Comparison of ENCODE assay signal across 9 cellular contexts in the genomic region with DNA sequence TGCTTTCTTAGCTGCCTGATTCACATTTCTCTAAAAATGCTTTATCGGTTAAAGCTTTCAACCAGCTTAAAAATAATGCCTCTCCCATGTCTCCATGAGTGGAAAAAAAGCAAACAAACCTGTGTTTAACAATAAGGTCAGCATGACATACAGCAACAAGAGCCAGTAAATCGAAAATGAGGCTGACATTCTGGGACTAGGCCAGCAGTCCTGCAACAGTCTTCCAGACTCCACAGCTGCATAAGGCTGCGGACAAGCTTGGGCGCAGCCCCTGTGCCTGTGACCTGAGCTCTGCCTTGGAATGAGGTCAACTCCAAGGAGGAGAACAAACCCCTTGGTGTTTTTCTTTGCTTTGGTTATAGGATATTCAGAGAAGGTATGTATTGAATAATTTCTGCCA.
DNase-seq lines count a peak whose midpoint lies in the region; ATAC-seq and TF ChIP-seq lines count a peak whose summit lies in the region.
"Had no signal": no experiment of that assay in that cellular context is flagged by ENCODE, and none has a peak within 500 bp of the region (broad histone marks: within the 10 kb centered on the region; RNA-seq: fewer than 3 reads in every experiment).

No MANE protein-coding gene starts in this region.

- TF ChIP-seq POLR2A in sigmoid colon (IDR thresholded peaks at IDR 0.05), result no peak

- no peak overlapping the region for H3K4me3 Mint-ChIP-seq in brain

- no peaks in the 10 kb centered on the region for H4K20me1 ChIP-seq in OCI-LY7 (ENCODE audit: insufficient read depth, low read length)

- TF ChIP-seq EP300 in sigmoid colon (IDR thresholded peaks at IDR 0.05), result no peak

- H2AFZ ChIP-seq in OCI-LY7 (ENCODE audit: low read length), result no peak overlapping the region

- no peak for TF ChIP-seq CTCF in brain (conservative IDR thresholded peaks at IDR 0.05)
- no peak for TF ChIP-seq CTCF in right atrium auricular region (IDR thresholded peaks at IDR 0.05)
- no peak for TF ChIP-seq CTCF in sigmoid colon (IDR thresholded peaks at IDR 0.05)
- TF ChIP-seq CTCF in GM10266 (IDR thresholded peaks at IDR 0.05; ENCODE audit: control insufficient read depth, insufficient read depth, low read depth, missing control alignments), result no peak
- TF ChIP-seq CTCF in OCI-LY7 (conservative IDR thresholded peaks at IDR 0.05; ENCODE audit: low read length), result no peak

- BruUV-seq in OCI-LY7 (replicated peaks; lab: Mats Ljungman, UMichigan), result no TSS peak

- H3K4me1 ChIP-seq in right atrium auricular region (peaks cover 0 to 12% of the 10 kb centered on the region in 2 donors), sigmoid colon (peaks cover 0 to 3% (median 0%) of the 10 kb centered on the region in 4 donors), OCI-LY7 (ENCODE audit: insufficient read depth, low read length, poor library complexity, severe bottlenecking) (no peaks in the 10 kb centered on the region)
- H3K4me1 ChIP-seq: HAP-1 had no signal

- no peaks in the 10 kb centered on the region for H3K36me3 Mint-ChIP-seq in brain

- no peaks in the 10 kb centered on the region for H3K9me2 ChIP-seq in OCI-LY7 (ENCODE audit: insufficient read depth, low read length)

- peaks cover 11% of the 10 kb centered on the region for H3K4me1 Mint-ChIP-seq in brain

- CTCF ChIA-PET in OCI-LY7 (lab: Charles Lee; ENCODE audit: unreplicated experiment), result no interaction called here

- H3K27ac Mint-ChIP-seq in brain, result peak overlapping the region in 3 of 5 experiments; percentile 7 to 56 (median 17)

- H3K9me3 ChIP-seq in right atrium auricular region (no peaks in the 10 kb centered on the region), sigmoid colon (no peaks in the 10 kb centered on the region), OCI-LY7 (ENCODE audit: low read length) (no peaks in the 10 kb centered on the region)
- H3K9me3 ChIP-seq: HAP-1 had no signal

- H3K79me2 ChIP-seq in OCI-LY7 (ENCODE audit: insufficient read depth, low read depth, low read length), result no peaks in the 10 kb centered on the region

- peak overlapping the region in 1 of 2 donors; percentile 70 for H3K27ac ChIP-seq in right atrium auricular region
- no peak overlapping the region for H3K27ac ChIP-seq in sigmoid colon
- no peak overlapping the region for H3K27ac ChIP-seq in OCI-LY7 (ENCODE audit: low read depth, low read length, poor library complexity, severe bottlenecking)

- 73 to 74% methylated on average over 4 of the region's 4 CpGs for WGBS in sigmoid colon, 2 donors

- ATAC-seq in GM19328 (IDR thresholded peaks at IDR 0.05; ENCODE audit: unreplicated experiment), result no peak
- ATAC-seq in left colon, result no peak

- intact Hi-C loops in sigmoid colon (cut with DNase I) (no loop called here), left colon (cut with DNase I, micrococcal nuclease) (no loop called here), OCI-LY7 (cut with micrococcal nuclease; ENCODE audit: unreplicated experiment) (no loop called here)

- no peaks in the 10 kb centered on the region for H3K27me3 Mint-ChIP-seq in brain

- no peaks in the 10 kb centered on the region for H3K9me3 Mint-ChIP-seq in brain

- no peaks in the 10 kb centered on the region for H3K36me3 ChIP-seq in right atrium auricular region
- no peaks in the 10 kb centered on the region for H3K36me3 ChIP-seq in sigmoid colon
- H3K36me3 ChIP-seq in OCI-LY7 (ENCODE audit: insufficient read depth, low read length), result no peaks in the 10 kb centered on the region
- H3K36me3 ChIP-seq: HAP-1 had no signal

- H3K4me2 ChIP-seq in OCI-LY7 (ENCODE audit: low read length), result no peak overlapping the region

- peak; percentile 35 for DNase-seq in NCI-H2029 (lab: John Stamatoyannopoulos, UW)
- peak; percentile 67 for DNase-seq in right atrium auricular region (ENCODE audit: low spot score)
- peak; percentile 70 for DNase-seq in sigmoid colon
- DNase-seq in GM10266 (ENCODE audit: extremely low spot score), result no peak
- DNase-seq in left colon, result no peak
- no peak for DNase-seq in OCI-LY7 (ENCODE audit: low spot score)

- POLR2A ChIA-PET in OCI-LY7 (lab: Charles Lee), result interaction anchor here (0.6 to 1.0 kb wide), 3 partner anchors 100 to 1546 kb away, joined by 3 to 5 read pairs (median 3); no protein-coding TSS in a partner anchor

- peak overlapping the region in 1 of 2 donors; percentile 4 for H3K4me3 ChIP-seq in right atrium auricular region
- H3K4me3 ChIP-seq in sigmoid colon, result no peak overlapping the region
- H3K4me3 ChIP-seq in OCI-LY7 (ENCODE audit: low read depth, low read length, poor library complexity, severe bottlenecking), result no peak overlapping the region
- H3K4me3 ChIP-seq: HAP-1 had no signal

- no peaks in the 10 kb centered on the region for H3K27me3 ChIP-seq in right atrium auricular region
- H3K27me3 ChIP-seq in sigmoid colon, result no peaks in the 10 kb centered on the region

Comparison
In these comparisons a context has a peak if more than half of its experiments do, and no peak if none do; other contexts are left out.
1. DNase-seq: peak in NCI-H2029 (single experiment), right atrium auricular region (single experiment) and sigmoid colon (single experiment); none in GM10266 (single experiment), left colon (0 of 2) and OCI-LY7 (single experiment).